Comparison of ENCODE assay signal across 8 cellular contexts in genomic region chr16:29605593-29606205, GRCh38. TPM values are rescaled to one million over a fixed set of nuclear protein-coding genes. Genes with fewer than 3 reads are reported as not detected.
DNase-seq lines count a peak whose midpoint lies in the region; FAIRE-seq and TF ChIP-seq lines count a peak whose summit lies in the region.
"Not testable (repeated sequence)": the region's sequence is repeated elsewhere in the genome, so short reads cannot be mapped to it uniquely, and the experiment has no call there.
"Had no signal": no experiment of that assay in that cellular context is flagged by ENCODE, and none has a peak within 500 bp of the region (broad histone marks: within the 10 kb centered on the region; RNA-seq: fewer than 3 reads in every experiment).

No MANE protein-coding gene starts in this region.

- peaks cover 69% of the 10 kb centered on the region for H3K4me1 Mint-ChIP-seq in activated T-cell treated with anti-CD3 and anti-CD28 coated beads, Interleukin-2, amount 50 U/mL, for 24 hours (ENCODE audit: low read depth)
- peaks cover 55% of the 10 kb centered on the region for H3K4me1 Mint-ChIP-seq in nephron

- not testable (repeated sequence) for H3K9ac ChIP-seq in endothelial cell of umbilical vein (replicated peaks; ENCODE audit: extremely low read depth, insufficient read depth, low read length)

- not testable (repeated sequence) for H3K9me3 ChIP-seq in endothelial cell of umbilical vein (replicated peaks; ENCODE audit: control insufficient read depth, insufficient read depth, low read length)

- peaks cover 78% of the 10 kb centered on the region for H3K79me2 ChIP-seq in endothelial cell of umbilical vein (ENCODE audit: control insufficient read depth, insufficient read depth, low read length)

- not testable (repeated sequence) for BruUV-seq in endothelial cell of umbilical vein (replicated peaks; lab: Mats Ljungman, UMichigan)

- peak overlapping the region; percentile 82 for H3K27ac Mint-ChIP-seq in activated T-cell treated with anti-CD3 and anti-CD28 coated beads, Interleukin-2, amount 50 U/mL, for 24 hours
- H3K27ac Mint-ChIP-seq in nephron: peak overlapping the region in 2 of 3 experiments; percentile 78 to 80

- H3K36me3 ChIP-seq in endothelial cell of umbilical vein (ENCODE audit: control insufficient read depth in 2 of 2, extremely low read depth in 1 of 2, insufficient read depth in 2 of 2, low read length in 2 of 2): not testable (repeated sequence)

- TF ChIP-seq POLR2A in endothelial cell of umbilical vein (IDR thresholded peaks at IDR 0.05; ENCODE audit: low read depth, low read length): not testable (repeated sequence)

- not testable (repeated sequence) for H3K4me2 ChIP-seq in endothelial cell of umbilical vein (ENCODE audit: insufficient read depth, low read length)

- not testable (repeated sequence) for H4K20me1 ChIP-seq in endothelial cell of umbilical vein (replicated peaks; ENCODE audit: control insufficient read depth, extremely low read depth, insufficient read depth, low read length)

- in situ Hi-C loops in SK-MEL-5 (cut with HindIII; ENCODE audit: low pct_unique_long_range_greater_than_20kb, low sequenced_read_pairs): not testable (repeated sequence)

- not testable (repeated sequence) for FAIRE-seq in D721Med (lab: Jason Lieb, UNC); endothelial cell of umbilical vein (lab: Jason Lieb, UNC)

- CTCF ChIA-PET in endothelial cell of umbilical vein (lab: Charles Lee): not testable (repeated sequence)

- DNase-seq in D721Med (ENCODE audit: insufficient read length, low spot score) (peak; percentile 13), SK-MEL-5 (ENCODE audit: low read depth, low spot score) (peak; percentile 71), left kidney (ENCODE audit: low read depth, low spot score) (peak; percentile 72), retinal pigment epithelial cell (ENCODE audit: low read depth) (peak; percentile 64)
- DNase-seq in activated T-cell treated with anti-CD3 and anti-CD28 coated beads, Interleukin-2, amount 50 U/mL, for 24 hours; endothelial cell of umbilical vein (ENCODE audit: low read depth, low spot score): not testable (repeated sequence)

- not testable (repeated sequence) for H3K27me3 ChIP-seq in endothelial cell of umbilical vein (ENCODE audit: control insufficient read depth in 2 of 2, insufficient read depth in 2 of 2, low read length in 2 of 2)

- not testable (repeated sequence) for H2AFZ ChIP-seq in endothelial cell of umbilical vein (ENCODE audit: low read depth, low read length)

- intact Hi-C loops in endothelial cell of umbilical vein (cut with micrococcal nuclease): not testable (repeated sequence)

- TF ChIP-seq CTCF in D721Med (IDR thresholded peaks at IDR 0.05; ENCODE audit: insufficient read depth, missing control alignments); endothelial cell of umbilical vein (IDR thresholded peaks at IDR 0.05; ENCODE audit: extremely low read depth in 1 of 2, insufficient read depth in 1 of 2, low read depth in 1 of 2, low read length in 2 of 2); nephron (IDR thresholded peaks at IDR 0.05; ENCODE audit: unreplicated experiment in 3 of 3); retinal pigment epithelial cell (conservative IDR thresholded peaks at IDR 0.05; ENCODE audit: low read depth, low read length): not testable (repeated sequence)

- POLR2A ChIA-PET in endothelial cell of umbilical vein (lab: Charles Lee): not testable (repeated sequence)

- peak overlapping the region; percentile 20 for H3K4me3 Mint-ChIP-seq in activated T-cell treated with anti-CD3 and anti-CD28 coated beads, Interleukin-2, amount 50 U/mL, for 24 hours
- H3K4me3 Mint-ChIP-seq in nephron: not testable (repeated sequence)

- H3K27me3 Mint-ChIP-seq in activated T-cell treated with anti-CD3 and anti-CD28 coated beads, Interleukin-2, amount 50 U/mL, for 24 hours; nephron (ENCODE audit: low read depth): not testable (repeated sequence)

- peak overlapping the region; percentile 53 for H3K27ac ChIP-seq in endothelial cell of umbilical vein (ENCODE audit: insufficient read depth, low read depth, low read length)

- dilution Hi-C loops in endothelial cell of umbilical vein (cut with MboI; ENCODE audit: extremely low pct_ligation_motif_present, low sequenced_read_pairs): not testable (repeated sequence)

- not testable (repeated sequence) for H3K9me3 Mint-ChIP-seq in activated T-cell treated with anti-CD3 and anti-CD28 coated beads, Interleukin-2, amount 50 U/mL, for 24 hours; nephron

- not testable (repeated sequence) for H3K4me1 ChIP-seq in endothelial cell of umbilical vein (ENCODE audit: control insufficient read depth, extremely low read depth, insufficient read depth, low read length)

- H3K36me3 Mint-ChIP-seq in activated T-cell treated with anti-CD3 and anti-CD28 coated beads, Interleukin-2, amount 50 U/mL, for 24 hours (ENCODE audit: low read depth): peaks cover 84% of the 10 kb centered on the region
- not testable (repeated sequence) for H3K36me3 Mint-ChIP-seq in nephron (ENCODE audit: low read depth)

- not testable (repeated sequence) for H3K4me3 ChIP-seq in endothelial cell of umbilical vein (replicated peaks in 1 of 3; ENCODE audit: insufficient read depth in 1 of 3, low read depth in 1 of 3, low read length in 3 of 3); retinal pigment epithelial cell (ENCODE audit: low read length)

- H3K9me1 ChIP-seq in endothelial cell of umbilical vein (replicated peaks; ENCODE audit: control insufficient read depth, extremely low read depth, insufficient read depth, low read length): not testable (repeated sequence)

RNA-seq across cellular contexts. Expression of gene SPN, which starts 57.3 kb away (rescaled TPM):
- total RNA-seq in SK-MEL-5 (2014; rRNA removed; shearing (Covaris generic)): not detected in 2 replicates
- 0.08 TPM in 1 of 2 replicates, not detected in the other for polyA plus RNA-seq in SK-MEL-5 (2015; cell fraction: cytosol; rRNA removed)
- polyA plus RNA-seq in SK-MEL-5 (2015; cell fraction: nucleus; rRNA removed): not detected in 2 replicates
- not detected in 2 replicates for total RNA-seq in endothelial cell of umbilical vein
- polyA plus RNA-seq in endothelial cell of umbilical vein: not detected in 2 replicates
- polyA plus RNA-seq in endothelial cell of umbilical vein (2011; cell fraction: cytosol; rRNA removed): not detected in 2 replicates
- polyA plus RNA-seq in endothelial cell of umbilical vein (2011; cell fraction: nucleus; rRNA removed): not detected in 2 replicates
- not detected in 2 replicates for polyA plus RNA-seq in endothelial cell of umbilical vein (2012)
- polyA minus RNA-seq in endothelial cell of umbilical vein: 0.95 and 2.2 TPM in 2 replicates
- polyA minus RNA-seq in endothelial cell of umbilical vein (2011; cell fraction: cytosol; rRNA and poly(A)+ RNA removed): not detected
- polyA minus RNA-seq in endothelial cell of umbilical vein (2011; cell fraction: nucleus; rRNA and poly(A)+ RNA removed): not detected in 2 replicates
- total RNA-seq: NCI-H460 had no signal
